Comparison of ENCODE assay signal across 22 cellular contexts in genomic region chr9:98039474-98040072, GRCh38. TPM values are rescaled to one million over a fixed set of nuclear protein-coding genes. Genes with fewer than 3 reads are reported as not detected.
A peak's percentile ranks its signal among the peaks of the same experiment; 100 is the strongest.
DNase-seq lines count a peak whose midpoint lies in the region; ATAC-seq, FAIRE-seq and TF ChIP-seq lines count a peak whose summit lies in the region.
"Had no signal": no experiment of that assay in that cellular context is flagged by ENCODE, and none has a peak within 500 bp of the region (broad histone marks: within the 10 kb centered on the region; RNA-seq: fewer than 3 reads in every experiment).

No MANE protein-coding gene starts in this region.

- H3K79me2 ChIP-seq in HepG2 (ENCODE audit: insufficient read depth, low read length) = no peaks in the 10 kb centered on the region

- 33% methylated on average over 7 of the region's 10 CpGs for WGBS in HepG2 (ENCODE audit: low lambda C conversion rate)
- 79% methylated on average over 6 of the region's 10 CpGs for WGBS in right lobe of liver (ENCODE audit: insufficient coverage, low coverage, low lambda C conversion rate, missing lambda C conversion rate)

- H3K4me1 ChIP-seq in HepG2 (ENCODE audit: insufficient read depth, low read length) = peaks cover 26% of the 10 kb centered on the region
- H3K4me1 ChIP-seq in right lobe of liver = no peaks in the 10 kb centered on the region
- H3K4me1 ChIP-seq: A549, neural progenitor cell had no signal

- H3K4me1 Mint-ChIP-seq in MCF 10A (ENCODE audit: insufficient read depth, unreplicated experiment) = peaks cover 24% of the 10 kb centered on the region

- H3K4me3 Mint-ChIP-seq in MCF 10A (ENCODE audit: unreplicated experiment) = no peak overlapping the region
- H3K4me3 Mint-ChIP-seq: activated CD4-positive, alpha-beta memory T cell treated with anti-CD3 and anti-CD28 coated beads, Interleukin-2, amount 10 ng/mL, durations not matched to agents 7 days and 5 days; activated naive CD8-positive, alpha-beta T cell treated with anti-CD3 and anti-CD28 coated beads, Interleukin-2, amount 50 U/mL, for 24 hours; CD14-positive monocyte; neural progenitor cell had no signal

- H3K9me3 Mint-ChIP-seq in MCF 10A (ENCODE audit: unreplicated experiment) = no peaks in the 10 kb centered on the region
- H3K9me3 Mint-ChIP-seq: activated CD4-positive, alpha-beta memory T cell treated with anti-CD3 and anti-CD28 coated beads, Interleukin-2, amount 10 ng/mL, durations not matched to agents 7 days and 5 days; activated naive CD8-positive, alpha-beta T cell treated with anti-CD3 and anti-CD28 coated beads, Interleukin-2, amount 50 U/mL, for 24 hours; neural progenitor cell had no signal

- H3K36me3 ChIP-seq in HepG2 (replicated peaks in 1 of 2; ENCODE audit: control insufficient read depth in 1 of 2, insufficient read depth in 2 of 2, low read length in 2 of 2) (no peaks in the 10 kb centered on the region), right lobe of liver (no peaks in the 10 kb centered on the region)
- H3K36me3 ChIP-seq: cardiac muscle cell, esophagus squamous epithelium, heart left ventricle, neural progenitor cell had no signal

- TF ChIP-seq POLR2A in HepG2 (IDR thresholded peaks at IDR 0.05; ENCODE audit: insufficient read depth in 1 of 2, low read depth in 2 of 2, low read length in 2 of 2) = no peak
- no peak for TF ChIP-seq POLR2A in right lobe of liver (IDR thresholded peaks at IDR 0.05)

- CTCF ChIA-PET in HepG2 (lab: Yijun Ruan, JAX; ENCODE audit: low intra/inter-chr PET ratio, low total read pairs) = no interaction called here
- CTCF ChIA-PET in MCF 10A (lab: Yijun Ruan, JAX) = interaction anchor here (0.6 to 0.9 kb wide), 3 partner anchors 11 to 22 kb away, joined by 3 read pairs; partner anchors contain the start of gene NANS

- H4K20me1 ChIP-seq in HepG2 (ENCODE audit: insufficient read depth, low read length) = no peaks in the 10 kb centered on the region

- in situ Hi-C loops in HepG2 (cut with HindIII; ENCODE audit: extremely low pct_ligation_motif_present, low pct_unique_long_range_greater_than_20kb) = loop anchor here (10.0 kb wide), 1 partner anchor 115 kb away; the partner anchor contains the start of gene TRMO

- H3K27me3 ChIP-seq in HepG2 (ENCODE audit: control insufficient read depth in 1 of 2, insufficient read depth in 2 of 2, low read length in 2 of 2) (peaks cover 0 to 19% of the 10 kb centered on the region in 2 experiments; a peak in 3 of 5 replicates), right lobe of liver (no peaks in the 10 kb centered on the region)
- H3K27me3 ChIP-seq: cardiac muscle cell, esophagus squamous epithelium, heart left ventricle had no signal

- H3K27ac Mint-ChIP-seq in MCF 10A (ENCODE audit: low read depth, unreplicated experiment) = no peak overlapping the region
- H3K27ac Mint-ChIP-seq: activated CD4-positive, alpha-beta memory T cell treated with anti-CD3 and anti-CD28 coated beads, Interleukin-2, amount 10 ng/mL, durations not matched to agents 7 days and 5 days; activated naive CD8-positive, alpha-beta T cell treated with anti-CD3 and anti-CD28 coated beads, Interleukin-2, amount 50 U/mL, for 24 hours; neural progenitor cell had no signal

- no peak overlapping the region for H3K9ac ChIP-seq in HepG2 (ENCODE audit: insufficient read depth, low read depth, low read length)
- H3K9ac ChIP-seq: neural progenitor cell had no signal

- no peak for FAIRE-seq in HepG2 (lab: Jason Lieb, UNC)
- FAIRE-seq: A549, kidney, urothelium cell line had no signal

- DNase-seq in HepG2 (ENCODE audit: low spot score) (no peak), right lobe of liver (no peak), fibroblast of the aortic adventitia (ENCODE audit: low read depth) (peak; percentile 24), SKM-1 treated with dmso at 0.1 percent for 144 hours (lab: John Stamatoyannopoulos, UW; ENCODE audit: unreplicated experiment) (no peak), MCF 10A (ENCODE audit: unreplicated experiment) (no peak)
- DNase-seq: activated CD4-positive, alpha-beta memory T cell treated with anti-CD3 and anti-CD28 coated beads, Interleukin-2, amount 10 ng/mL, durations not matched to agents 7 days and 5 days; activated naive CD8-positive, alpha-beta T cell treated with anti-CD3 and anti-CD28 coated beads, Interleukin-2, amount 50 U/mL, for 24 hours; esophagus squamous epithelium; heart left ventricle; kidney; mesendoderm; NCI-H1105 treated with DMSO at 0.1 percent for 48 hours; NCI-H774; retina had no signal

- peak overlapping the region; percentile 51 for H3K4me2 ChIP-seq in HepG2 (ENCODE audit: low read depth, low read length)
- H3K4me2 ChIP-seq: A549, neural progenitor cell had no signal

- BruUV-seq in HepG2 (replicated peaks; lab: Mats Ljungman, UMichigan) (no TSS peak), MCF 10A (replicated peaks; lab: Mats Ljungman, UMichigan) (no TSS peak)

- peak; percentile 45 for ATAC-seq in HepG2
- ATAC-seq in right lobe of liver = no peak
- peak; percentile 34 for ATAC-seq in HG03520 (IDR thresholded peaks at IDR 0.05; ENCODE audit: unreplicated experiment)
- no peak for ATAC-seq in GM19397 (IDR thresholded peaks at IDR 0.05; ENCODE audit: unreplicated experiment)
- no peak for ATAC-seq in HG03280 (IDR thresholded peaks at IDR 0.05; ENCODE audit: unreplicated experiment)
- ATAC-seq: activated naive CD8-positive, alpha-beta T cell treated with anti-CD3 and anti-CD28 coated beads, Interleukin-2, amount 50 U/mL, for 24 hours; heart left ventricle had no signal

- no peak overlapping the region for H3K27ac ChIP-seq in HepG2 (ENCODE audit: extremely low read length, insufficient read depth, low read length)
- H3K27ac ChIP-seq in right lobe of liver = no peak overlapping the region
- H3K27ac ChIP-seq: A549, cardiac muscle cell, esophagus squamous epithelium, heart left ventricle, neural progenitor cell had no signal

- intact Hi-C loops in HepG2 (cut with micrococcal nuclease; ENCODE audit: unreplicated experiment) (no loop called here), right lobe of liver (cut with DNase I) (loop anchor here in 1 of 2 donors (10.0 kb wide), 1 partner anchor 115 kb away; the partner anchor contains the start of gene TRMO), MCF 10A (cut with micrococcal nuclease) (no loop called here)

- no peak overlapping the region for H2AFZ ChIP-seq in HepG2 (ENCODE audit: low read length)
- H2AFZ ChIP-seq: neural progenitor cell had no signal

- TF ChIP-seq RAD21 in HepG2 (CRISPR knock-in tag; IDR thresholded peaks at IDR 0.05) = no peak

- POLR2A ChIA-PET in HepG2 (lab: Yijun Ruan, JAX) (interaction anchor here (2.2 kb wide), 1 partner anchor 17 kb away, joined by 10 read pairs; the partner anchor contains the start of gene NANS), MCF 10A (lab: Yijun Ruan, JAX) (interaction anchor here (0.7 kb wide), 1 partner anchor 34 kb away, joined by 3 read pairs; no protein-coding TSS in a partner anchor)

- H3K36me3 Mint-ChIP-seq in MCF 10A (ENCODE audit: insufficient read depth, unreplicated experiment) = no peaks in the 10 kb centered on the region
- H3K36me3 Mint-ChIP-seq: CD14-positive monocyte, neural progenitor cell had no signal

- no peak for TF ChIP-seq CTCF in HepG2 (CRISPR knock-in tag; IDR thresholded peaks at IDR 0.05)
- no peak for TF ChIP-seq CTCF in right lobe of liver (IDR thresholded peaks at IDR 0.05)
- no peak for TF ChIP-seq CTCF in fibroblast of the aortic adventitia (IDR thresholded peaks at IDR 0.05; ENCODE audit: insufficient read depth, low read length)
- no peak for TF ChIP-seq CTCF in MCF 10A (IDR thresholded peaks at IDR 0.05; ENCODE audit: unreplicated experiment)

- no peak overlapping the region for H3K4me3 ChIP-seq in HepG2 (replicated peaks in 1 of 3; ENCODE audit: insufficient read depth in 1 of 3, low read depth in 2 of 3, low read length in 3 of 3)
- no peak overlapping the region for H3K4me3 ChIP-seq in right lobe of liver
- H3K4me3 ChIP-seq in fibroblast of the aortic adventitia (ENCODE audit: low read depth, low read length) = no peak overlapping the region
- H3K4me3 ChIP-seq: A549, cardiac muscle cell, esophagus squamous epithelium, heart left ventricle, neural progenitor cell had no signal

- TF ChIP-seq EP300 in HepG2 (IDR thresholded peaks at IDR 0.05; ENCODE audit: low read depth in 2 of 2, low read length in 2 of 2) (no peak), HepG2 (CRISPR knock-in tag; IDR thresholded peaks at IDR 0.05; ENCODE audit: borderline replicate concordance) (no peak)

- no peaks in the 10 kb centered on the region for H3K9me3 ChIP-seq in HepG2 (ENCODE audit: low read length)
- H3K9me3 ChIP-seq in right lobe of liver = no peaks in the 10 kb centered on the region
- H3K9me3 ChIP-seq: A549, esophagus squamous epithelium, heart left ventricle had no signal

- no peaks in the 10 kb centered on the region for H3K27me3 Mint-ChIP-seq in MCF 10A (ENCODE audit: insufficient read depth, unreplicated experiment)
- H3K27me3 Mint-ChIP-seq: activated naive CD8-positive, alpha-beta T cell treated with anti-CD3 and anti-CD28 coated beads, Interleukin-2, amount 50 U/mL, for 24 hours had no signal

RNA-seq across cellular contexts. Expression of gene NANS, which starts 17.0 kb away (rescaled TPM):
- total RNA-seq in HepG2 (2016; rRNA removed; fragmentation: Illumina TruSeq; extraction: Trizol) (203 and 266 TPM in 2 replicates), right lobe of liver (10 to 100 TPM; 16.4 to 43.2 (median 30.2) TPM), fibroblast of the aortic adventitia (ENCODE audit: low replicate concordance) (46.6 and 62.5 TPM in 2 replicates), MCF 10A (2022) (80.8 and 102 TPM in 2 replicates)
- total RNA-seq in HepG2 (2016; cell fraction: cytosol; rRNA removed; fragmentation: Illumina TruSeq; extraction: Trizol; ENCODE audit: low read depth) = 49.6 and 52.9 TPM in 2 replicates
- 208 and 294 TPM in 2 replicates for total RNA-seq in HepG2 (2016; cell fraction: insoluble cytoplasmic fraction; rRNA removed; fragmentation: Illumina TruSeq; extraction: Trizol)
- total RNA-seq in HepG2 (2016; cell fraction: membrane; rRNA removed; fragmentation: Illumina TruSeq; extraction: Trizol) = 63.3 and 63.6 TPM in 2 replicates
- 77.5 and 79.4 TPM in 2 replicates for total RNA-seq in HepG2 (2016; cell fraction: nucleus; rRNA removed; fragmentation: Illumina TruSeq; extraction: Trizol)
- polyA plus RNA-seq in HepG2 (2011; rRNA removed) = 80.9 and 86.9 TPM in 2 replicates
- 105 and 118 TPM in 2 replicates for polyA plus RNA-seq in HepG2 (2011; cell fraction: cytosol; rRNA removed)
- 34.7 and 37.4 TPM in 2 replicates for polyA plus RNA-seq in HepG2 (2011; cell fraction: nucleus; rRNA removed)
- 84.8 and 103 TPM in 2 replicates for polyA plus RNA-seq in HepG2 (2012)
- polyA plus RNA-seq in HepG2 (2016; cell fraction: cytosol; fragmentation: Illumina TruSeq; extraction: Trizol; ENCODE audit: low read depth) = 42.6 and 48.8 TPM in 2 replicates
- polyA plus RNA-seq in HepG2 (2016; cell fraction: insoluble cytoplasmic fraction; fragmentation: Illumina TruSeq; extraction: Trizol; ENCODE audit: low read depth) = 258 and 291 TPM in 2 replicates
- 45.4 and 47.4 TPM in 2 replicates for polyA plus RNA-seq in HepG2 (2016; cell fraction: membrane; fragmentation: Illumina TruSeq; extraction: Trizol; ENCODE audit: low read depth)
- 98.0 and 99.6 TPM in 2 replicates for polyA plus RNA-seq in HepG2 (2016; cell fraction: nucleus; fragmentation: Illumina TruSeq; extraction: Trizol; ENCODE audit: insufficient read depth, low read depth)
- polyA minus RNA-seq in HepG2 (2011; rRNA and poly(A)+ RNA removed; ENCODE audit: low replicate concordance) = 77.2 and 87.3 TPM in 2 replicates
- polyA minus RNA-seq in HepG2 (2011; cell fraction: cytosol; rRNA and poly(A)+ RNA removed) = 32.7 and 40.5 TPM in 2 replicates
- 42.8 and 50.6 TPM in 2 replicates for polyA minus RNA-seq in HepG2 (2011; cell fraction: nucleus; rRNA and poly(A)+ RNA removed)

RNA-seq across cellular contexts. Expression of gene ANP32B, which starts 56.4 kb away (rescaled TPM):
- total RNA-seq in HepG2 (2016; rRNA removed; fragmentation: Illumina TruSeq; extraction: Trizol) (22.1 and 67.0 TPM in 2 replicates), right lobe of liver (10 to 100 TPM in 5 of 6 experiments, 1 to 10 TPM in 1; 8.2 to 38.0 (median 30.6) TPM), fibroblast of the aortic adventitia (ENCODE audit: low replicate concordance) (17.0 and 149 TPM in 2 replicates), MCF 10A (2022) (218 and 245 TPM in 2 replicates)
- 19.9 and 21.3 TPM in 2 replicates for total RNA-seq in HepG2 (2016; cell fraction: cytosol; rRNA removed; fragmentation: Illumina TruSeq; extraction: Trizol; ENCODE audit: low read depth)
- 20.8 and 59.2 TPM in 2 replicates for total RNA-seq in HepG2 (2016; cell fraction: insoluble cytoplasmic fraction; rRNA removed; fragmentation: Illumina TruSeq; extraction: Trizol)
- total RNA-seq in HepG2 (2016; cell fraction: membrane; rRNA removed; fragmentation: Illumina TruSeq; extraction: Trizol) = 40.3 and 40.9 TPM in 2 replicates
- 43.6 and 45.8 TPM in 2 replicates for total RNA-seq in HepG2 (2016; cell fraction: nucleus; rRNA removed; fragmentation: Illumina TruSeq; extraction: Trizol)
- 30.3 and 37.5 TPM in 2 replicates for polyA plus RNA-seq in HepG2 (2011; rRNA removed)
- polyA plus RNA-seq in HepG2 (2011; cell fraction: cytosol; rRNA removed) = 14.5 and 21.7 TPM in 2 replicates
- 9.4 and 15.4 TPM in 2 replicates for polyA plus RNA-seq in HepG2 (2011; cell fraction: nucleus; rRNA removed)
- polyA plus RNA-seq in HepG2 (2012) = 239 and 295 TPM in 2 replicates
- polyA plus RNA-seq in HepG2 (2016; cell fraction: cytosol; fragmentation: Illumina TruSeq; extraction: Trizol; ENCODE audit: low read depth) = 128 and 145 TPM in 2 replicates
- polyA plus RNA-seq in HepG2 (2016; cell fraction: insoluble cytoplasmic fraction; fragmentation: Illumina TruSeq; extraction: Trizol; ENCODE audit: low read depth) = 375 and 395 TPM in 2 replicates
- 226 and 237 TPM in 2 replicates for polyA plus RNA-seq in HepG2 (2016; cell fraction: membrane; fragmentation: Illumina TruSeq; extraction: Trizol; ENCODE audit: low read depth)
- 223 and 239 TPM in 2 replicates for polyA plus RNA-seq in HepG2 (2016; cell fraction: nucleus; fragmentation: Illumina TruSeq; extraction: Trizol; ENCODE audit: insufficient read depth, low read depth)
- polyA minus RNA-seq in HepG2 (2011; rRNA and poly(A)+ RNA removed; ENCODE audit: low replicate concordance) = 10.5 and 18.2 TPM in 2 replicates
- 36.3 and 51.7 TPM in 2 replicates for polyA minus RNA-seq in HepG2 (2011; cell fraction: cytosol; rRNA and poly(A)+ RNA removed)
- polyA minus RNA-seq in HepG2 (2011; cell fraction: nucleus; rRNA and poly(A)+ RNA removed) = 39.5 and 51.6 TPM in 2 replicates

Comparison
In these comparisons a context has a peak if more than half of its experiments do, and no peak if none do; other contexts are left out.
1. ATAC-seq: peak in HepG2 (single experiment) and HG03520 (single experiment); none in right lobe of liver (0 of 4), GM19397 (single experiment) and HG03280 (single experiment).